In genomic region chr7:134458806-134459698, GRCh38 we compare ENCODE assay signal across 1 cellular context.
A peak's percentile ranks its signal among the peaks of the same experiment; 100 is the strongest.
TF ChIP-seq lines count a peak whose summit lies in the region.

AKR1B1 (minus strand) TSS chr7:134459100; CDS start chr7:134459062, 38 bp downstream.

TF ChIP-seq in HCT116, 20 proteins besides CTCF, POLR2A, EP300 and RAD21 (continued from another document):
- TF ChIP-seq EGR1 (IDR thresholded peaks at IDR 0.05; ENCODE audit: low read depth) (0 out of 2 replicates have a peak, but pooled peaks have one; percentile 28), TCF7L2 (IDR thresholded peaks at IDR 0.05; ENCODE audit: borderline replicate concordance, extremely low read depth, insufficient read depth, insufficient read length) (peak; percentile 66), EZH2 (IDR thresholded peaks at IDR 0.05) (no peak)
TF ChIP-seq in HCT116: peak in this region for 8.
